ENCODE assay signal across 28 cellular contexts in genomic region chr4:109554971-109555370, GRCh38.
"Had no signal": no experiment of that assay in that cellular context is flagged by ENCODE, and none has a peak within 500 bp of the region (broad histone marks: within the 10 kb centered on the region; RNA-seq: fewer than 3 reads in every experiment).

No MANE protein-coding gene starts in this region.

- H3K27me3 Mint-ChIP-seq: activated CD8-positive, alpha-beta T cell treated with anti-CD3 and anti-CD28 coated beads for 36 hours; activated naive CD8-positive, alpha-beta T cell treated with anti-CD3 and anti-CD28 coated beads for 36 hours; central memory CD8-positive, alpha-beta T cell had no signal

- H3K4me1 ChIP-seq: adrenal gland had no signal

- DNase-seq: activated CD4-positive, alpha-beta T cell treated with anti-CD3 and anti-CD28 coated beads for 4 hours; activated CD8-positive, alpha-beta memory T cell treated with anti-CD3 and anti-CD28 coated beads, Interleukin-2, amount 50 U/mL, for 4 hours; activated CD8-positive, alpha-beta T cell treated with anti-CD3 and anti-CD28 coated beads for 36 hours; activated gamma-delta T cell treated with Interleukin-2 at 50 U/mL for 16 hours; activated naive CD4-positive, alpha-beta T cell treated with anti-CD3 and anti-CD28 coated beads, Interleukin-2, amount 10 ng/mL, durations not matched to agents 7 days and 5 days; activated naive CD8-positive, alpha-beta T cell treated with anti-CD3 and anti-CD28 coated beads for 36 hours; activated T-cell treated with anti-CD3 and anti-CD28 coated beads, Interleukin-2, amount 50 U/mL, for 72 hours; adrenal gland; anterior cingulate cortex; body of pancreas; MG63; NCI-H1105; NCI-H1436; NCI-H2029 treated with DMSO at 0.1 percent for 48 hours; NCI-H345; NCI-H510A; NCI-H526 treated with DMSO at 0.1 percent for 48 hours; NCI-H82; NK-92 treated with Interleukin-12 subunit alpha and Interleukin-12 subunit beta, amount 100 ng/mL, for 24 hours; OCI-M1; RPMI8226; SJCRH30 had no signal

- H3K9me3 Mint-ChIP-seq: activated T-cell treated with anti-CD3 and anti-CD28 coated beads, Interleukin-2, amount 50 U/mL, for 72 hours; central memory CD8-positive, alpha-beta T cell had no signal

- H3K4me3 Mint-ChIP-seq: activated CD8-positive, alpha-beta T cell treated with anti-CD3 and anti-CD28 coated beads for 36 hours; activated naive CD4-positive, alpha-beta T cell treated with anti-CD3 and anti-CD28 coated beads, Interleukin-2, amount 10 ng/mL, durations not matched to agents 7 days and 5 days; activated naive CD8-positive, alpha-beta T cell treated with anti-CD3 and anti-CD28 coated beads for 36 hours; activated T-cell treated with anti-CD3 and anti-CD28 coated beads, Interleukin-2, amount 50 U/mL, for 72 hours; central memory CD8-positive, alpha-beta T cell; T-helper 1 cell treated with Interleukin-12 subunit alpha and Interleukin-12 subunit beta and Interleukin-4 antibody, amounts not matched to agents 30 μg/mL and 1 μg/mL, for 36 hours had no signal

- H3K27ac Mint-ChIP-seq: activated CD8-positive, alpha-beta T cell treated with anti-CD3 and anti-CD28 coated beads for 36 hours; activated naive CD4-positive, alpha-beta T cell treated with anti-CD3 and anti-CD28 coated beads, Interleukin-2, amount 10 ng/mL, durations not matched to agents 7 days and 5 days; activated naive CD8-positive, alpha-beta T cell treated with anti-CD3 and anti-CD28 coated beads for 36 hours; activated T-cell treated with anti-CD3 and anti-CD28 coated beads, Interleukin-2, amount 50 U/mL, for 72 hours; activated T-helper 2 cell treated with anti-CD3 and anti-CD28 coated beads, Interferon-gamma antibody, Interleukin-2, Interleukin-4, amounts not matched to agents 10 μg/mL and 5 μg/mL and 100 μg/mL, durations not matched to agents 14 hours and 24 hours and 36 hours; T-helper 1 cell treated with Interleukin-12 subunit alpha and Interleukin-12 subunit beta and Interleukin-4 antibody, amounts not matched to agents 30 μg/mL and 1 μg/mL, for 36 hours had no signal

- H3K9me3 ChIP-seq: adrenal gland, body of pancreas, MG63, SJCRH30 had no signal

- ATAC-seq: activated CD4-positive, CD25-positive, alpha-beta regulatory T cell treated with anti-CD3 and anti-CD28 coated beads, Interleukin-2, amount 50 U/mL, for 24 hours; activated CD8-positive, alpha-beta T cell treated with anti-CD3 and anti-CD28 coated beads for 36 hours; activated T-cell treated with anti-CD3 and anti-CD28 coated beads, Interleukin-2, amount 50 U/mL, for 72 hours; body of pancreas; Panc1; Right ventricle myocardium inferior had no signal

- H3K27me3 ChIP-seq: adrenal gland, body of pancreas, MG63, SJCRH30 had no signal

- H3K27ac ChIP-seq: adrenal gland, body of pancreas, SJCRH30 had no signal
